ENCODE assay signal across 24 cellular contexts in the genomic region with DNA sequence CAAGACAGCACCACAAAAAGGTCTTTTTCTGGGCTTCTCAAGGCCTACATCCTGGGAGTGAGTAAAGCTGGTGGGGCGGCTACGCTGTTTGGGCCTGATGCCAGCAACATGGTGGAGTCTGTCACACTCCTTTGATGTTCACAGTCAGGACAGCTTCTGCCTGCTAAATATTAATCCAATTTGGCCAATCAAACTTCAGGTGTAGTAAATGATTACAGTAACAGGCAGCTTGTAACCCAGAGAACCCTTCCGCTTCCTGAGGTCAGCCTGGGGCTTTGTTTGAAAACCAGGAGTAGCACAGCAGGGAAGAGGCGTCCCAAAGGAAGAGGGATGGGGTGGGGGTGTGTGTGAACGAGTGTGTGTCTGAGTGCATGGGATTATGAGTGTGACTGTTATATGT.
A peak's percentile ranks its signal among the peaks of the same experiment; 100 is the strongest.
DNase-seq lines count a peak whose midpoint lies in the region; ATAC-seq and TF ChIP-seq lines count a peak whose summit lies in the region.
"Had no signal": no experiment of that assay in that cellular context is flagged by ENCODE, and none has a peak within 500 bp of the region (broad histone marks: within the 10 kb centered on the region; RNA-seq: fewer than 3 reads in every experiment).

No MANE protein-coding gene starts in this region.

- H3K36me3 Mint-ChIP-seq in WTC11 = no peaks in the 10 kb centered on the region
- H3K36me3 Mint-ChIP-seq: activated naive CD8-positive, alpha-beta T cell had no signal

- TF ChIP-seq CTCF in WTC11 (IDR thresholded peaks at IDR 0.05) (no peak), vagina (IDR thresholded peaks at IDR 0.05) (no peak)

- H3K27me3 ChIP-seq in vagina = no peaks in the 10 kb centered on the region
- H3K27me3 ChIP-seq: ovary had no signal

- peaks cover 15% of the 10 kb centered on the region for H3K4me1 ChIP-seq in vagina
- H3K4me1 ChIP-seq: HAP-1 had no signal

- CTCF ChIA-PET in WTC11 (lab: Charles Lee) = no interaction called here

- H3K4me1 Mint-ChIP-seq in WTC11 = peaks cover 8% of the 10 kb centered on the region
- H3K4me1 Mint-ChIP-seq: activated T-helper 17 cell treated with anti-CD3 and anti-CD28 coated beads, Interleukin-2, amount 50 U/mL, for 72 hours had no signal

- TF ChIP-seq POLR2A in vagina (IDR thresholded peaks at IDR 0.05) = no peak

- intact Hi-C loops in left ventricle myocardium superior (cut with micrococcal nuclease) = no loop called here
- intact Hi-C loops in Right ventricle myocardium inferior (cut with DNase I) = no loop called here
- intact Hi-C loops in vagina (cut with DNase I) = no loop called here

- H3K9me3 ChIP-seq in vagina = no peaks in the 10 kb centered on the region
- H3K9me3 ChIP-seq: HAP-1, ovary, thoracic aorta had no signal

- peak; percentile 25 for ATAC-seq in left ventricle myocardium superior
- no peak for ATAC-seq in Right ventricle myocardium inferior
- ATAC-seq in WTC11 = peak; percentile 60
- ATAC-seq: activated T-helper 17 cell treated with anti-CD3 and anti-CD28 coated beads, Interleukin-2, amount 50 U/mL, for 72 hours had no signal

- no peak overlapping the region for H3K27ac Mint-ChIP-seq in WTC11
- H3K27ac Mint-ChIP-seq: activated naive CD8-positive, alpha-beta T cell; activated T-helper 17 cell treated with anti-CD3 and anti-CD28 coated beads, Interleukin-2, amount 50 U/mL, for 72 hours; dendritic cell treated with granulocyte-macrophage colony-stimulating factor and Interleukin-4, amounts not matched to agents 40 ng/mL and 50 ng/mL, for 4 days had no signal

- no peaks in the 10 kb centered on the region for H3K36me3 ChIP-seq in vagina
- H3K36me3 ChIP-seq: HAP-1, ovary, thoracic aorta had no signal

- H3K4me3 ChIP-seq in vagina = no peak overlapping the region
- H3K4me3 ChIP-seq: HAP-1, ovary, thoracic aorta had no signal

- POLR2A ChIA-PET in WTC11 (lab: Charles Lee) = no interaction called here

- no peaks in the 10 kb centered on the region for H3K27me3 Mint-ChIP-seq in WTC11 (ENCODE audit: low read depth)
- H3K27me3 Mint-ChIP-seq: activated naive CD8-positive, alpha-beta T cell; dendritic cell treated with granulocyte-macrophage colony-stimulating factor and Interleukin-4, amounts not matched to agents 40 ng/mL and 50 ng/mL, for 4 days had no signal

- no peaks in the 10 kb centered on the region for H3K9me3 Mint-ChIP-seq in WTC11
- H3K9me3 Mint-ChIP-seq: activated T-helper 17 cell treated with anti-CD3 and anti-CD28 coated beads, Interleukin-2, amount 50 U/mL, for 72 hours; dendritic cell treated with granulocyte-macrophage colony-stimulating factor and Interleukin-4, amounts not matched to agents 40 ng/mL and 50 ng/mL, for 4 days; nephron progenitor cell had no signal

- DNase-seq in left ventricle myocardium superior (no peak), Right ventricle myocardium inferior (ENCODE audit: missing footprints) (no peak), WTC11 (ENCODE audit: low spot score) (no peak), left kidney (ENCODE audit: low read depth, low spot score) (peak; percentile 82), vagina (ENCODE audit: extremely low spot score in 2 of 2) (no peak), C1 segment of cervical spinal cord (lab: John Stamatoyannopoulos, UW) (no peak), NCI-H526 (lab: John Stamatoyannopoulos, UW) (no peak), substantia nigra (lab: John Stamatoyannopoulos, UW) (no peak)
- DNase-seq: aorta; caudate nucleus; glutamatergic neuron; NCI-H1105 treated with DMSO at 0.1 percent for 48 hours; NCI-H2107; nephron progenitor cell; right cardiac atrium; stimulated activated CD4-positive, alpha-beta T cell treated with anti-CD3 and anti-CD28 coated beads, Interleukin-4, amount 100 ng/mL, for 4 hours; stimulated activated naive CD4-positive, alpha-beta T cell had no signal

- peak overlapping the region; percentile 38 for H3K27ac ChIP-seq in vagina
- no peak overlapping the region for H3K27ac ChIP-seq in substantia nigra (ENCODE audit: low read depth, low read length, poor library complexity, severe bottlenecking)
- H3K27ac ChIP-seq: C4-2B, thoracic aorta had no signal

- no peak overlapping the region for H3K4me3 Mint-ChIP-seq in WTC11
- H3K4me3 Mint-ChIP-seq: activated naive CD8-positive, alpha-beta T cell; activated T-helper 17 cell treated with anti-CD3 and anti-CD28 coated beads, Interleukin-2, amount 50 U/mL, for 72 hours; dendritic cell treated with granulocyte-macrophage colony-stimulating factor and Interleukin-4, amounts not matched to agents 40 ng/mL and 50 ng/mL, for 4 days; nephron progenitor cell had no signal

TF ChIP-seq in WTC11, 78 proteins besides CTCF, POLR2A, EP300 and RAD21:
- TF ChIP-seq ATF6 (CRISPR knock-in tag; IDR thresholded peaks at IDR 0.05) (no peak), CREB1 (CRISPR knock-in tag; IDR thresholded peaks at IDR 0.05) (no peak)
